Comparison of ENCODE assay signal across 2 cellular contexts in genomic region chr13:109101550-109102144, GRCh38.
TF ChIP-seq lines count a peak whose summit lies in the region.

No MANE protein-coding gene starts in this region.

TF ChIP-seq in HepG2, 621 proteins besides CTCF, POLR2A, EP300 and RAD21 (continued from another document):
- TF ChIP-seq ZNF263 (CRISPR knock-in tag; IDR thresholded peaks at IDR 0.05) (no peak), ZNF572 (CRISPR knock-in tag; IDR thresholded peaks at IDR 0.05) (no peak), YY1 (IDR thresholded peaks at IDR 0.05; ENCODE audit: insufficient read depth, insufficient replicate concordance, low read depth, low read length) (no peak), HNF4G (IDR thresholded peaks at IDR 0.05; ENCODE audit: borderline replicate concordance, low read depth, low read length) (no peak), HNF4G (CRISPR knock-in tag; IDR thresholded peaks at IDR 0.05; ENCODE audit: borderline replicate concordance, low read depth) (no peak), NR2F1 (CRISPR knock-in tag; IDR thresholded peaks at IDR 0.05) (no peak), ZFP41 (CRISPR knock-in tag; IDR thresholded peaks at IDR 0.05; ENCODE audit: borderline replicate concordance) (no peak), FIP1L1 (IDR thresholded peaks at IDR 0.05; ENCODE audit: borderline replicate concordance, insufficient read depth, low read depth, low read length) (no peak), PHB2 (IDR thresholded peaks at IDR 0.05; ENCODE audit: partially characterized antibody) (no peak), HINFP (CRISPR knock-in tag; IDR thresholded peaks at IDR 0.05; ENCODE audit: low read depth) (no peak), EED (CRISPR knock-in tag; IDR thresholded peaks at IDR 0.05) (no peak), MAFF (IDR thresholded peaks at IDR 0.05; ENCODE audit: low read depth, low read length) (peak; percentile 52; the same call in 1 of the 2 replicates), PPARG (CRISPR knock-in tag; conservative IDR thresholded peaks at IDR 0.05) (no peak)
- TF ChIP-seq, protein P1, sequence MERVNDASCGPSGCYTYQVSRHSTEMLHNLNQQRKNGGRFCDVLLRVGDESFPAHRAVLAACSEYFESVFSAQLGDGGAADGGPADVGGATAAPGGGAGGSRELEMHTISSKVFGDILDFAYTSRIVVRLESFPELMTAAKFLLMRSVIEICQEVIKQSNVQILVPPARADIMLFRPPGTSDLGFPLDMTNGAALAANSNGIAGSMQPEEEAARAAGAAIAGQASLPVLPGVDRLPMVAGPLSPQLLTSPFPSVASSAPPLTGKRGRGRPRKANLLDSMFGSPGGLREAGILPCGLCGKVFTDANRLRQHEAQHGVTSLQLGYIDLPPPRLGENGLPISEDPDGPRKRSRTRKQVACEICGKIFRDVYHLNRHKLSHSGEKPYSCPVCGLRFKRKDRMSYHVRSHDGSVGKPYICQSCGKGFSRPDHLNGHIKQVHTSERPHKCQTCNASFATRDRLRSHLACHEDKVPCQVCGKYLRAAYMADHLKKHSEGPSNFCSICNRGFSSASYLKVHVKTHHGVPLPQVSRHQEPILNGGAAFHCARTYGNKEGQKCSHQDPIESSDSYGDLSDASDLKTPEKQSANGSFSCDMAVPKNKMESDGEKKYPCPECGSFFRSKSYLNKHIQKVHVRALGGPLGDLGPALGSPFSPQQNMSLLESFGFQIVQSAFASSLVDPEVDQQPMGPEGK (CRISPR knock-in tag; IDR thresholded peaks at IDR 0.05) = no peak

TF ChIP-seq in IMR-90, 13 proteins besides CTCF, POLR2A, EP300 and RAD21:
- TF ChIP-seq MXI1 (IDR thresholded peaks at IDR 0.05; ENCODE audit: borderline replicate concordance, low read depth, low read length) = no peak
- no peak for TF ChIP-seq USF2 (IDR thresholded peaks at IDR 0.05; ENCODE audit: low read depth, low read length)
- TF ChIP-seq MAFK (IDR thresholded peaks at IDR 0.05; ENCODE audit: low read depth, low read length) = peak; percentile 69
- TF ChIP-seq MAZ (IDR thresholded peaks at IDR 0.05; ENCODE audit: borderline replicate concordance, low read depth, low read length) = no peak
- TF ChIP-seq RFX5 (IDR thresholded peaks at IDR 0.05; ENCODE audit: low read depth, low read length) = no peak
- no peak for TF ChIP-seq BHLHE40 (IDR thresholded peaks at IDR 0.05; ENCODE audit: low read depth, low read length)
- TF ChIP-seq SMC3 (IDR thresholded peaks at IDR 0.05; ENCODE audit: low read depth, low read length) = no peak
